In genomic region chr12:71469235-71469873, GRCh38 we compare ENCODE assay signal across 15 cellular contexts. TPM values are rescaled to one million over a fixed set of nuclear protein-coding genes. Genes with fewer than 3 reads are reported as not detected.
A peak's percentile ranks its signal among the peaks of the same experiment; 100 is the strongest.
DNase-seq lines count a peak whose midpoint lies in the region; ATAC-seq, FAIRE-seq and TF ChIP-seq lines count a peak whose summit lies in the region.
"Had no signal": no experiment of that assay in that cellular context is flagged by ENCODE, and none has a peak within 500 bp of the region (broad histone marks: within the 10 kb centered on the region; RNA-seq: fewer than 3 reads in every experiment).

No MANE protein-coding gene starts in this region.

- H3K36me3 Mint-ChIP-seq in endodermal cell (ENCODE audit: low read depth) = peaks cover 6% of the 10 kb centered on the region
- no peaks in the 10 kb centered on the region for H3K36me3 Mint-ChIP-seq in CD8-positive, alpha-beta memory T cell

- CTCF ChIA-PET in CD8-positive, alpha-beta memory T cell (lab: Charles Lee) = no interaction called here

- H4K91ac ChIP-seq in trophoblast cell (ENCODE audit: low read depth, low read length) = no peak overlapping the region

- H3K14ac ChIP-seq in trophoblast cell (ENCODE audit: low read length) = no peak overlapping the region

- 91 to 93% methylated on average over 18 of the region's 18 CpGs for WGBS in GM23248 (ENCODE audit: low coverage in 1 of 2, low lambda C conversion rate in 2 of 2, missing lambda C conversion rate in 2 of 2), 2 experiments
- 80% methylated on average over 7 to 18 of the region's 18 CpGs for WGBS in endodermal cell (ENCODE audit: insufficient coverage in 1 of 2, insufficient read length in 1 of 2), 2 experiments
- no CpG with 5 or more reads among the region's 18 CpGs for WGBS in trophoblast cell (ENCODE audit: extremely low coverage, insufficient coverage, insufficient read length)
- WGBS in pancreas, 2 donors = 78 to 81% methylated on average over 18 of the region's 18 CpGs

- DNase-seq in GM23248 (peak; percentile 9), RCC 7860 (ENCODE audit: low spot score) (peak; percentile 38), endodermal cell (peak; percentile 80), trophoblast cell (peak; percentile 75 to 87), Right ventricle myocardium inferior (ENCODE audit: missing footprints) (no peak), pancreas (no peak)
- no peak for DNase-seq in CD8-positive, alpha-beta memory T cell
- DNase-seq: activated CD4-positive, CD25-positive, alpha-beta regulatory T cell; activated T-cell treated with anti-CD3 and anti-CD28 coated beads, Interleukin-2, amount 50 U/mL, for 72 hours; left ventricle myocardium superior; NCI-H2081 treated with DMSO at 0.1 percent for 48 hours had no signal

- H3K18ac ChIP-seq in trophoblast cell (ENCODE audit: low read length) = no peak overlapping the region

- H3K4me1 Mint-ChIP-seq in endodermal cell = peaks cover 38% of the 10 kb centered on the region
- no peaks in the 10 kb centered on the region for H3K4me1 Mint-ChIP-seq in CD8-positive, alpha-beta memory T cell

- POLR2A ChIA-PET in CD8-positive, alpha-beta memory T cell (lab: Charles Lee) = no interaction called here

- H2BK120ac ChIP-seq in trophoblast cell (ENCODE audit: insufficient read depth, low read length, poor library complexity) = no peak overlapping the region

- no peaks in the 10 kb centered on the region for H3K79me1 ChIP-seq in trophoblast cell (ENCODE audit: low read length)

- no peak overlapping the region for H3K4me3 Mint-ChIP-seq in endodermal cell
- H3K4me3 Mint-ChIP-seq in CD8-positive, alpha-beta memory T cell = no peak overlapping the region
- H3K4me3 Mint-ChIP-seq: activated T-cell treated with anti-CD3 and anti-CD28 coated beads, Interleukin-2, amount 50 U/mL, for 72 hours had no signal

- intact Hi-C loops in Right ventricle myocardium inferior (cut with DNase I) (no loop called here), pancreas (cut with DNase I) (no loop called here)

- no peaks in the 10 kb centered on the region for H3K9me3 ChIP-seq in GM23248 (ENCODE audit: low read depth)
- H3K9me3 ChIP-seq in endodermal cell (ENCODE audit: control insufficient read depth, low read length) = no peaks in the 10 kb centered on the region
- no peaks in the 10 kb centered on the region for H3K9me3 ChIP-seq in trophoblast cell (ENCODE audit: insufficient read depth, low read depth, low read length)
- no peaks in the 10 kb centered on the region for H3K9me3 ChIP-seq in CD8-positive, alpha-beta memory T cell (ENCODE audit: low read length)
- H3K9me3 ChIP-seq in pancreas = no peaks in the 10 kb centered on the region
- H3K9me3 ChIP-seq: tibial nerve had no signal

- no peaks in the 10 kb centered on the region for H3F3A ChIP-seq in GM23248 (ENCODE audit: insufficient read depth)

- no peaks in the 10 kb centered on the region for H4K20me1 ChIP-seq in GM23248 (ENCODE audit: insufficient read depth)

- H3K4me3 ChIP-seq in GM23248 (no peak overlapping the region), endodermal cell (ENCODE audit: low read length) (no peak overlapping the region), trophoblast cell (ENCODE audit: low read depth, low read length) (no peak overlapping the region), pancreas (no peak overlapping the region)
- H3K4me3 ChIP-seq in CD8-positive, alpha-beta memory T cell (ENCODE audit: low read length) = no peak overlapping the region
- H3K4me3 ChIP-seq: tibial nerve had no signal

- no peak overlapping the region for H3K23ac ChIP-seq in trophoblast cell (ENCODE audit: low read length)

- no peak overlapping the region for H2AK5ac ChIP-seq in trophoblast cell (ENCODE audit: low read length)

- TF ChIP-seq CTCF in endodermal cell (conservative IDR thresholded peaks at IDR 0.05) (no peak), pancreas (IDR thresholded peaks at IDR 0.05) (no peak)

- no peak overlapping the region for H3K4ac ChIP-seq in trophoblast cell (ENCODE audit: low read depth, low read length)

- H3K4me2 ChIP-seq in GM23248 (ENCODE audit: unreplicated experiment) (no peak overlapping the region), trophoblast cell (ENCODE audit: low read length) (no peak overlapping the region)

- no peaks in the 10 kb centered on the region for H3K36me3 ChIP-seq in GM23248 (ENCODE audit: low read depth)
- peaks cover 46% of the 10 kb centered on the region for H3K36me3 ChIP-seq in endodermal cell (ENCODE audit: control insufficient read depth, insufficient read depth, low read length)
- no peaks in the 10 kb centered on the region for H3K36me3 ChIP-seq in trophoblast cell (ENCODE audit: control insufficient read depth in 1 of 2, insufficient read depth in 2 of 2, low read length in 2 of 2)
- no peaks in the 10 kb centered on the region for H3K36me3 ChIP-seq in CD8-positive, alpha-beta memory T cell (ENCODE audit: insufficient read depth, low read length)
- H3K36me3 ChIP-seq in pancreas = no peaks in the 10 kb centered on the region
- H3K36me3 ChIP-seq: tibial nerve had no signal

- H3K9me2 ChIP-seq in GM23248 (ENCODE audit: insufficient read depth) = no peaks in the 10 kb centered on the region

- no peak overlapping the region for H2BK5ac ChIP-seq in trophoblast cell (ENCODE audit: low read depth, low read length, poor library complexity)

- no peaks in the 10 kb centered on the region for H3K9me3 Mint-ChIP-seq in endodermal cell
- H3K9me3 Mint-ChIP-seq in CD8-positive, alpha-beta memory T cell = no peaks in the 10 kb centered on the region
- H3K9me3 Mint-ChIP-seq: activated T-cell treated with anti-CD3 and anti-CD28 coated beads, Interleukin-2, amount 50 U/mL, for 72 hours had no signal

- H3K4me1 ChIP-seq in GM23248 (ENCODE audit: insufficient read depth) (peaks cover 9% of the 10 kb centered on the region), endodermal cell (ENCODE audit: control insufficient read depth, insufficient read depth, low read length) (peaks cover 11% of the 10 kb centered on the region), trophoblast cell (ENCODE audit: control insufficient read depth in 1 of 2, insufficient read depth in 2 of 2, low read length in 2 of 2) (no peaks in the 10 kb centered on the region), pancreas (no peaks in the 10 kb centered on the region)
- H3K4me1 ChIP-seq in CD8-positive, alpha-beta memory T cell (ENCODE audit: insufficient read depth, low read length) = no peaks in the 10 kb centered on the region
- H3K4me1 ChIP-seq: tibial nerve had no signal

- FAIRE-seq in RCC 7860 (lab: Jason Lieb, UNC) (no peak), pancreas (lab: Jason Lieb, UNC) (no peak)
- FAIRE-seq: frontal cortex had no signal

- H3K27me3 Mint-ChIP-seq in endodermal cell (ENCODE audit: insufficient read depth) = no peaks in the 10 kb centered on the region
- peaks cover 1 to 24% of the 10 kb centered on the region in 2 donors for H3K27me3 Mint-ChIP-seq in CD8-positive, alpha-beta memory T cell

- ATAC-seq in GM21576 (IDR thresholded peaks at IDR 0.05; ENCODE audit: unreplicated experiment) (no peak), Right ventricle myocardium inferior (no peak), pancreas (no peak)
- ATAC-seq: activated T-cell treated with anti-CD3 and anti-CD28 coated beads, Interleukin-2, amount 50 U/mL, for 72 hours; left ventricle myocardium superior had no signal

- H4K12ac ChIP-seq in trophoblast cell (ENCODE audit: low read depth, low read length) = no peak overlapping the region

- H3K9ac ChIP-seq in GM23248 (no peak overlapping the region), endodermal cell (ENCODE audit: extremely low read depth, low read length, poor library complexity, severe bottlenecking) (no peak overlapping the region), trophoblast cell (ENCODE audit: low read length) (no peak overlapping the region)

- H2BK12ac ChIP-seq in trophoblast cell (ENCODE audit: low read length) = no peak overlapping the region

- peak overlapping the region; percentile 29 for H3K27ac Mint-ChIP-seq in endodermal cell
- H3K27ac Mint-ChIP-seq in CD8-positive, alpha-beta memory T cell = no peak overlapping the region
- H3K27ac Mint-ChIP-seq: activated T-cell treated with anti-CD3 and anti-CD28 coated beads, Interleukin-2, amount 50 U/mL, for 72 hours had no signal

- H3K27ac ChIP-seq in GM23248 (no peak overlapping the region), endodermal cell (ENCODE audit: low read depth, low read length) (no peak overlapping the region), trophoblast cell (ENCODE audit: low read depth, low read length) (no peak overlapping the region), pancreas (no peak overlapping the region)
- no peak overlapping the region for H3K27ac ChIP-seq in CD8-positive, alpha-beta memory T cell (ENCODE audit: low read depth, low read length)
- H3K27ac ChIP-seq: tibial nerve had no signal

- H3K27me3 ChIP-seq in GM23248 (replicated peaks; ENCODE audit: insufficient read depth) (0 out of 2 replicates have a peak, but pooled peaks cover 8% of the 10 kb centered on the region), endodermal cell (ENCODE audit: control insufficient read depth, insufficient read depth, low read length, poor library complexity, severe bottlenecking) (no peaks in the 10 kb centered on the region), trophoblast cell (ENCODE audit: insufficient read depth, low read length) (no peaks in the 10 kb centered on the region), pancreas (peaks cover 0 to 4% (median 0%) of the 10 kb centered on the region in 4 donors)
- H3K27me3 ChIP-seq in CD8-positive, alpha-beta memory T cell (ENCODE audit: insufficient read depth, low read length, poor library complexity, severe bottlenecking) = no peaks in the 10 kb centered on the region
- H3K27me3 ChIP-seq: tibial nerve had no signal

- no peaks in the 10 kb centered on the region for H3K79me2 ChIP-seq in GM23248 (ENCODE audit: insufficient read depth)
- H3K79me2 ChIP-seq in trophoblast cell (ENCODE audit: control insufficient read depth, insufficient read depth, low read length, poor library complexity) = no peaks in the 10 kb centered on the region

- H2AFZ ChIP-seq in GM23248 = no peak overlapping the region
- H2AFZ ChIP-seq in trophoblast cell (ENCODE audit: insufficient read depth, low read length, poor library complexity) = no peak overlapping the region

- in situ Hi-C loops in GM23248 (cut with MboI) = no loop called here

- no peak overlapping the region for H4K8ac ChIP-seq in trophoblast cell (ENCODE audit: low read depth, low read length)

RNA-seq across cellular contexts. Expression of gene LGR5, which starts 29.8 kb away (rescaled TPM):
- not detected in 2 replicates for total RNA-seq in GM23248 (2014; rRNA removed; shearing (Covaris generic))
- not detected in 2 replicates for polyA plus RNA-seq in GM23248 (2016; fragmentation: Nextera tagmentation; extraction: Ambion mirVana)
- total RNA-seq in endodermal cell = 10 to 100 TPM; 27.2 to 49.9 TPM
- 18.7 TPM for polyA plus RNA-seq in endodermal cell (2013, experiment 1 of 2)
- polyA plus RNA-seq in endodermal cell (2013, experiment 2 of 2) = 18.5 TPM
- 0.79 and 1.1 TPM in 2 replicates for polyA plus RNA-seq in trophoblast cell (2013)
- total RNA-seq in Right ventricle myocardium inferior = not detected
- not detected for total RNA-seq in CD8-positive, alpha-beta memory T cell
- not detected for polyA plus RNA-seq in CD8-positive, alpha-beta memory T cell
- total RNA-seq in pancreas = under 1 TPM in 3 of 6 donors, not detected in 3; 0.06 to 0.17 (median 0.12) TPM
- polyA plus RNA-seq in pancreas = under 1 TPM in 1 of 2 donors, not detected in 1; 0.09 TPM
- total RNA-seq: activated T-cell treated with anti-CD3 and anti-CD28 coated beads, Interleukin-2, amount 50 U/mL, for 72 hours; left ventricle myocardium superior; pulmonary artery endothelial cell had no signal

Comparison
In these comparisons a context has a peak if more than half of its experiments do, and no peak if none do; other contexts are left out.
1. DNase-seq: peak in GM23248 (single experiment), RCC 7860 (single experiment), endodermal cell (single experiment) and trophoblast cell (2 of 2); none in Right ventricle myocardium inferior (single experiment), CD8-positive, alpha-beta memory T cell (0 of 5) and pancreas (0 of 6).
2. RNA of gene LGR5, which starts 29.8 kb away (total RNA-seq): 27.2 to 49.9 TPM in endodermal cell; 0.06 to 0.17 TPM in pancreas, not detected in Right ventricle myocardium inferior (single experiment), not detected in GM23248 and not detected in CD8-positive, alpha-beta memory T cell; every median in the first group is over 10 times any median in the second.